ENCODE assay signal across 21 cellular contexts in the genomic region with DNA sequence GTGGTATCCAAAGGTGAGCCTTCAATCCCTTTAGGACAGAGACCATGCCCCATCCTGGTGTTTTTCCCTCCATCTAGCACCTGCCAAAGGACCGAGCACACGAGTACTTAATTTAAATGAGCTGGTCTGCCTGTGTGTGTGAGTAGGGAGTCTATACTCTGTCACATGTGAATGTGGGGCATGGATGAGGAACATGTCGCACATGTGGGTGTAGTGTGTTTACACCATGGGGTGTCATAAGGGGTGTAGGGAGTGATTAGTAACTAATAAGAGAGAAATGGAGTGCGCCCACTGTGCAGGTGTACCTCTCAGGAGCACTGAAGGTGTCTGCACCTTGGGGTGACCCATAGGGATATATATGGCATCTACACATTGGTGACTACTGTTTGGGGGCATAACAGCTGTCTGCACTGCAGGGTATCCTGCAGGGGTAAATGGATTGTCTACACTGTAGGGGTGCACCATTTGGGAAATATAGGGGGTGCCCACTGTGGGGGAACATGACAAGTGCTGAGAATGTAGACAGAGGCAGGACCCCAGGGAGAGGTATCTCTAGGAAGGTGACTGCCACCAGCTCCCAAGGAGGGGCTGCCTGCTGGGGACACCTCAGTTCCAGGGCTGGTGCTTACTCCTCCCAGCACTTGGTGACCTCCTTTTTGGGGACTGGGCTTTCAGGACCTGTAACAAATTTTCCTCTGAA. TPM values are rescaled to one million over a fixed set of nuclear protein-coding genes. Genes with fewer than 3 reads are reported as not detected.
DNase-seq lines count a peak whose midpoint lies in the region; TF ChIP-seq lines count a peak whose summit lies in the region.
"Had no signal": no experiment of that assay in that cellular context is flagged by ENCODE, and none has a peak within 500 bp of the region (broad histone marks: within the 10 kb centered on the region; RNA-seq: fewer than 3 reads in every experiment).

No MANE protein-coding gene starts in this region.

- TF ChIP-seq POLR2A in esophagus muscularis mucosa (IDR thresholded peaks at IDR 0.05; ENCODE audit: low read depth) (no peak), sigmoid colon (IDR thresholded peaks at IDR 0.05) (no peak)

- no peaks in the 10 kb centered on the region for H3K36me3 Mint-ChIP-seq in activated CD4-positive, alpha-beta memory T cell treated with anti-CD3 and anti-CD28 coated beads, Interleukin-2, amount 10 ng/mL, durations not matched to agents 7 days and 5 days (ENCODE audit: low read depth)
- H3K36me3 Mint-ChIP-seq in activated CD4-positive, alpha-beta memory T cell treated with anti-CD3 and anti-CD28 coated beads for 36 hours = no peaks in the 10 kb centered on the region

- no peaks in the 10 kb centered on the region for H3K9me2 ChIP-seq in Karpas-422 (replicated peaks; ENCODE audit: insufficient read depth, low read length)

- TF ChIP-seq EP300 in esophagus muscularis mucosa (IDR thresholded peaks at IDR 0.05) (no peak), sigmoid colon (IDR thresholded peaks at IDR 0.05) (no peak)

- CTCF ChIA-PET in activated CD4-positive, alpha-beta memory T cell treated with anti-CD3 and anti-CD28 coated beads, Interleukin-2, amount 10 ng/mL, durations not matched to agents 7 days and 5 days (lab: Charles Lee) = no interaction called here
- CTCF ChIA-PET in activated CD4-positive, alpha-beta memory T cell treated with anti-CD3 and anti-CD28 coated beads for 36 hours (lab: Charles Lee) = no interaction called here

- intact Hi-C loops in activated CD4-positive, alpha-beta memory T cell treated with anti-CD3 and anti-CD28 coated beads for 36 hours (cut with micrococcal nuclease) = no loop called here
- intact Hi-C loops in esophagus muscularis mucosa (cut with DNase I) = no loop called here
- intact Hi-C loops in sigmoid colon (cut with DNase I) = no loop called here

- no peak for TF ChIP-seq CTCF in esophagus muscularis mucosa (IDR thresholded peaks at IDR 0.05)
- TF ChIP-seq CTCF in sigmoid colon (IDR thresholded peaks at IDR 0.05) = no peak

- H3K9me3 ChIP-seq in Karpas-422 (ENCODE audit: low read length) (no peaks in the 10 kb centered on the region), esophagus muscularis mucosa (no peaks in the 10 kb centered on the region), sigmoid colon (no peaks in the 10 kb centered on the region)

- H3K4me2 ChIP-seq in Karpas-422 (ENCODE audit: low read depth, low read length, poor library complexity, severe bottlenecking) = peak overlapping the region; percentile 67
- H3K4me2 ChIP-seq: PC-9 had no signal

- H3K4me3 ChIP-seq in Karpas-422 (ENCODE audit: low read length) = peak overlapping the region; percentile 45
- no peak overlapping the region for H3K4me3 ChIP-seq in esophagus muscularis mucosa
- no peak overlapping the region for H3K4me3 ChIP-seq in sigmoid colon
- H3K4me3 ChIP-seq: PC-9 had no signal

- POLR2A ChIA-PET in activated CD4-positive, alpha-beta memory T cell treated with anti-CD3 and anti-CD28 coated beads, Interleukin-2, amount 10 ng/mL, durations not matched to agents 7 days and 5 days (lab: Charles Lee) = no interaction called here
- POLR2A ChIA-PET in activated CD4-positive, alpha-beta memory T cell treated with anti-CD3 and anti-CD28 coated beads for 36 hours (lab: Charles Lee) = no interaction called here

- peaks cover 100% of the 10 kb centered on the region for H3K4me1 ChIP-seq in Karpas-422 (ENCODE audit: low read length)
- peaks cover 3 to 22% (median 13%) of the 10 kb centered on the region in 4 donors for H3K4me1 ChIP-seq in esophagus muscularis mucosa
- peaks cover 0 to 11% (median 9%) of the 10 kb centered on the region in 4 donors for H3K4me1 ChIP-seq in sigmoid colon

- no peak overlapping the region for H2AFZ ChIP-seq in Karpas-422 (ENCODE audit: low read length)
- H2AFZ ChIP-seq: PC-9 had no signal

- WGBS in esophagus muscularis mucosa = 91% methylated on average over 4 of the region's 4 CpGs
- WGBS in sigmoid colon, 2 donors = 91 to 94% methylated on average over 4 of the region's 4 CpGs

- no peak overlapping the region for H3K4me3 Mint-ChIP-seq in activated CD4-positive, alpha-beta memory T cell treated with anti-CD3 and anti-CD28 coated beads, Interleukin-2, amount 10 ng/mL, durations not matched to agents 7 days and 5 days
- no peak overlapping the region for H3K4me3 Mint-ChIP-seq in activated CD4-positive, alpha-beta memory T cell treated with anti-CD3 and anti-CD28 coated beads for 36 hours
- H3K4me3 Mint-ChIP-seq: CD14-positive monocyte, HFFc6 had no signal

- H3K27me3 ChIP-seq in Karpas-422 (ENCODE audit: low read length) = no peaks in the 10 kb centered on the region
- H3K27me3 ChIP-seq in esophagus muscularis mucosa = peaks cover 0 to 20% (median 2%) of the 10 kb centered on the region in 4 donors
- peaks cover 0 to 8% (median 0%) of the 10 kb centered on the region in 3 donors for H3K27me3 ChIP-seq in sigmoid colon

- peaks cover 37% of the 10 kb centered on the region for H3K27me3 Mint-ChIP-seq in activated CD4-positive, alpha-beta memory T cell treated with anti-CD3 and anti-CD28 coated beads, Interleukin-2, amount 10 ng/mL, durations not matched to agents 7 days and 5 days
- peaks cover 14% of the 10 kb centered on the region for H3K27me3 Mint-ChIP-seq in activated CD4-positive, alpha-beta memory T cell treated with anti-CD3 and anti-CD28 coated beads for 36 hours

- no peak overlapping the region for H3K27ac Mint-ChIP-seq in activated CD4-positive, alpha-beta memory T cell treated with anti-CD3 and anti-CD28 coated beads, Interleukin-2, amount 10 ng/mL, durations not matched to agents 7 days and 5 days
- H3K27ac Mint-ChIP-seq in activated CD4-positive, alpha-beta memory T cell treated with anti-CD3 and anti-CD28 coated beads for 36 hours = no peak overlapping the region
- H3K27ac Mint-ChIP-seq: CD14-positive monocyte, HFFc6 had no signal

- H3K27ac ChIP-seq in Karpas-422 (ENCODE audit: low read length) (peak overlapping the region; percentile 95), esophagus muscularis mucosa (replicated peaks in 1 of 4) (no peak overlapping the region), sigmoid colon (no peak overlapping the region)
- H3K27ac ChIP-seq: PC-9, RWPE1 had no signal

- H3K36me3 ChIP-seq in Karpas-422 (ENCODE audit: insufficient read depth, low read length) (no peaks in the 10 kb centered on the region), esophagus muscularis mucosa (no peaks in the 10 kb centered on the region), sigmoid colon (no peaks in the 10 kb centered on the region)

- no peaks in the 10 kb centered on the region for H4K20me1 ChIP-seq in Karpas-422 (ENCODE audit: insufficient read depth, low read depth, low read length)

- H3K9me3 Mint-ChIP-seq in activated CD4-positive, alpha-beta memory T cell treated with anti-CD3 and anti-CD28 coated beads, Interleukin-2, amount 10 ng/mL, durations not matched to agents 7 days and 5 days = no peaks in the 10 kb centered on the region
- no peaks in the 10 kb centered on the region for H3K9me3 Mint-ChIP-seq in activated CD4-positive, alpha-beta memory T cell treated with anti-CD3 and anti-CD28 coated beads for 36 hours
- H3K9me3 Mint-ChIP-seq: HFFc6 had no signal

- H3K4me1 Mint-ChIP-seq in activated CD4-positive, alpha-beta memory T cell treated with anti-CD3 and anti-CD28 coated beads, Interleukin-2, amount 10 ng/mL, durations not matched to agents 7 days and 5 days = peaks cover 37% of the 10 kb centered on the region
- H3K4me1 Mint-ChIP-seq in activated CD4-positive, alpha-beta memory T cell treated with anti-CD3 and anti-CD28 coated beads for 36 hours (ENCODE audit: low read depth) = peaks cover 42% of the 10 kb centered on the region

- peak overlapping the region; percentile 63 for H3K9ac ChIP-seq in Karpas-422 (ENCODE audit: low read length)

- DNase-seq in activated CD4-positive, alpha-beta memory T cell treated with anti-CD3 and anti-CD28 coated beads, Interleukin-2, amount 10 ng/mL, durations not matched to agents 7 days and 5 days = peak; percentile 10
- no peak for DNase-seq in activated CD4-positive, alpha-beta memory T cell treated with anti-CD3 and anti-CD28 coated beads for 36 hours
- peak; percentile 65 for DNase-seq in Karpas-422
- DNase-seq in esophagus muscularis mucosa (ENCODE audit: extremely low spot score) = peak; percentile 86
- peak; percentile 43 for DNase-seq in sigmoid colon
- no peak for DNase-seq in NCI-H187 (lab: John Stamatoyannopoulos, UW)
- no peak for DNase-seq in activated CD4-positive, CD25-positive, alpha-beta regulatory T cell (lab: John Stamatoyannopoulos, UW)
- DNase-seq in activated CD4-positive, CD25-positive, alpha-beta regulatory T cell treated with anti-CD3 and anti-CD28 coated beads, Interleukin-2, amount 50 U/mL, for 72 hours = no peak
- DNase-seq: 8988T, DMS 273 treated with DMSO at 0.1 percent for 48 hours, DND-41, HFFc6, KG1, NCI-H1417, NCI-H187 treated with DMSO at 0.1 percent for 48 hours, NCI-H2227 treated with DMSO at 0.1 percent for 48 hours, NCI-H524, PC-9 had no signal

- H3K79me2 ChIP-seq in Karpas-422 (ENCODE audit: low read length) = no peaks in the 10 kb centered on the region

RNA-seq across cellular contexts. Expression of a gene that starts 53.5 kb away (rescaled TPM):
- 1 to 10 TPM; 2.7 to 2.9 TPM for total RNA-seq in activated CD4-positive, alpha-beta memory T cell treated with anti-CD3 and anti-CD28 coated beads, Interleukin-2, amount 10 ng/mL, durations not matched to agents 7 days and 5 days
- total RNA-seq in activated CD4-positive, alpha-beta memory T cell treated with anti-CD3 and anti-CD28 coated beads for 36 hours = 1 to 10 TPM; 5.9 to 6.6 TPM
- total RNA-seq in Karpas-422 (2014; rRNA removed; shearing (Covaris generic); ENCODE audit: low replicate concordance) = 6.5 and 12.8 TPM in 2 replicates
- total RNA-seq in esophagus muscularis mucosa (10 to 100 TPM; 23.7 to 46.7 (median 30.1) TPM), sigmoid colon (10 to 100 TPM; 14.8 to 37.5 (median 30.8) TPM)
- 1 to 10 TPM; 1.2 to 4.6 (median 1.2) TPM for polyA plus RNA-seq in sigmoid colon
- total RNA-seq: G401 had no signal
- polyA plus RNA-seq: CD14-positive monocyte had no signal

RNA-seq across cellular contexts. Expression of a gene that starts 54.3 kb away (rescaled TPM):
- under 1 TPM; 0.20 to 0.33 TPM for total RNA-seq in activated CD4-positive, alpha-beta memory T cell treated with anti-CD3 and anti-CD28 coated beads, Interleukin-2, amount 10 ng/mL, durations not matched to agents 7 days and 5 days
- total RNA-seq in activated CD4-positive, alpha-beta memory T cell treated with anti-CD3 and anti-CD28 coated beads for 36 hours = 1 to 10 TPM; 2.3 to 2.9 TPM
- total RNA-seq in Karpas-422 (2014; rRNA removed; shearing (Covaris generic); ENCODE audit: low replicate concordance) = not detected in 2 replicates
- total RNA-seq in esophagus muscularis mucosa (1 to 10 TPM in 1 of 4 donors, under 1 TPM in 2, not detected in 1; 0.17 to 1.3 (median 0.45) TPM), sigmoid colon (1 to 10 TPM in 3 of 4 donors, under 1 TPM in 1; 0.54 to 10.0 (median 1.8) TPM)
- 1 to 10 TPM in 2 of 3 donors, under 1 TPM in 1; 0.69 to 7.2 (median 1.2) TPM for polyA plus RNA-seq in sigmoid colon
- total RNA-seq: PC-9 had no signal
- polyA plus RNA-seq: CD14-positive monocyte had no signal

Comparison
In these comparisons a context has a peak if more than half of its experiments do, and no peak if none do; other contexts are left out.
1. DNase-seq: peak in activated CD4-positive, alpha-beta memory T cell treated with anti-CD3 and anti-CD28 coated beads, Interleukin-2, amount 10 ng/mL, durations not matched to agents 7 days and 5 days (single experiment), Karpas-422 (single experiment), esophagus muscularis mucosa (single experiment) and sigmoid colon (single experiment); none in activated CD4-positive, alpha-beta memory T cell treated with anti-CD3 and anti-CD28 coated beads for 36 hours (single experiment), NCI-H187 (0 of 2), activated CD4-positive, CD25-positive, alpha-beta regulatory T cell (0 of 4) and activated CD4-positive, CD25-positive, alpha-beta regulatory T cell treated with anti-CD3 and anti-CD28 coated beads, Interleukin-2, amount 50 U/mL, for 72 hours (single experiment).